ENCODE assay signal across 12 cellular contexts in the genomic region with DNA sequence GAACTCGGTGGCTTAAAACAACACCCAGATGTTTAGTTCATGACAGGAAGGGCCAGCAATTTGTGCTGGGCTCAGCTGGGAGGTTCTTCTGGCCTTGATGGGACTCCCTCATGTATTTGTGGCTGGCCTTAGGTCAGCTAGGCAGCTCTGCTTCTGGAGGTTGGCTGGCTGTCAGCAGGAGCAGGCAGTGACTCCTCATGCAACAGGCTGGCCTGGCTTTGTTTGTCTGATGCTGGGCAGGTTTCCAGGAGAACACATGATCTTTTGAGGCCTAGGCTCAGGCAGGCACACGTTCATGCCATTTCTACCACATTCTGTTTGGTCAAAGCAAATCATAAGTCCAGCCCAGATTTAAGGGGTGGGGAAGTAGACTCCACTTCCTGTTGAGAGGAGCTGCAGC.
DNase-seq lines count a peak whose midpoint lies in the region; ATAC-seq and TF ChIP-seq lines count a peak whose summit lies in the region.
"Had no signal": no experiment of that assay in that cellular context is flagged by ENCODE, and none has a peak within 500 bp of the region (broad histone marks: within the 10 kb centered on the region; RNA-seq: fewer than 3 reads in every experiment).

No MANE protein-coding gene starts in this region.

- no peaks in the 10 kb centered on the region for H3K79me2 ChIP-seq in PC-3 (ENCODE audit: low read length)

- no peaks in the 10 kb centered on the region for H3K9me2 ChIP-seq in PC-3 (replicated peaks; ENCODE audit: low read length)

- POLR2A ChIA-PET in PC-3 (lab: Charles Lee; ENCODE audit: unreplicated experiment) = no interaction called here

- H3K36me3 Mint-ChIP-seq in CD14-positive monocyte = no peaks in the 10 kb centered on the region

- no peak overlapping the region for H3K27ac Mint-ChIP-seq in CD14-positive monocyte

- no peak overlapping the region for H3K4me3 Mint-ChIP-seq in CD14-positive monocyte

- no peak overlapping the region for H3K9ac ChIP-seq in PC-3 (ENCODE audit: low read length)

- CTCF ChIA-PET in PC-3 (lab: Charles Lee) = no interaction called here

- H3K4me2 ChIP-seq in PC-3 (ENCODE audit: low read length) = no peak overlapping the region

- peaks cover 2 to 8% (median 4%) of the 10 kb centered on the region in 3 donors for H3K27me3 Mint-ChIP-seq in CD14-positive monocyte (ENCODE audit: low read depth in 3 of 3)

- no peaks in the 10 kb centered on the region for H3K36me3 ChIP-seq in PC-3 (ENCODE audit: low read depth, low read length)

- no peak overlapping the region for H2AFZ ChIP-seq in PC-3 (ENCODE audit: low read length)

- BruUV-seq in PC-3 (replicated peaks; lab: Mats Ljungman, UMichigan) = no TSS peak

- H3K4me3 ChIP-seq in AG10803 (ENCODE audit: low read length) (no peak overlapping the region), PC-3 (ENCODE audit: low read length) (no peak overlapping the region)
- H3K4me3 ChIP-seq: psoas muscle had no signal

- peak; percentile 68 for DNase-seq in AG10803 (ENCODE audit: low read depth)
- DNase-seq in LHCN-M2 (ENCODE audit: low read depth) = peak; percentile 89
- DNase-seq in PC-3 = peak; percentile 42
- peak; percentile 27 for DNase-seq in fibroblast of peridontal ligament (ENCODE audit: extremely low read depth)
- DNase-seq in posterior cingulate gyrus = no peak
- no peak for DNase-seq in putamen (ENCODE audit: low spot score)
- no peak for DNase-seq in CD14-positive monocyte (ENCODE audit: low spot score)
- no peak for DNase-seq in NCI-H2227 (lab: John Stamatoyannopoulos, UW; ENCODE audit: unreplicated experiment)
- DNase-seq: activated naive CD4-positive, alpha-beta T cell; C1 segment of cervical spinal cord; effector memory CD4-positive, alpha-beta T cell; psoas muscle had no signal

- H3K4me1 Mint-ChIP-seq in CD14-positive monocyte = no peaks in the 10 kb centered on the region

- intact Hi-C loops in PC-3 (cut with micrococcal nuclease) = no loop called here
- intact Hi-C loops in posterior cingulate gyrus (cut with DNase I) = no loop called here
- intact Hi-C loops in CD14-positive monocyte (cut with micrococcal nuclease) = no loop called here

- H3K9me3 ChIP-seq in PC-3 (ENCODE audit: low read length) = no peaks in the 10 kb centered on the region

- no peaks in the 10 kb centered on the region for H3K27me3 ChIP-seq in PC-3 (ENCODE audit: low read length)

- H3K9me3 Mint-ChIP-seq in CD14-positive monocyte = peaks cover 0 to 19% (median 8%) of the 10 kb centered on the region in 7 donors

- H3F3A ChIP-seq in PC-3 (ENCODE audit: low read length, unreplicated experiment) = no peaks in the 10 kb centered on the region

- TF ChIP-seq CTCF in AG10803 (conservative IDR thresholded peaks at IDR 0.05; ENCODE audit: low read length) = no peak
- TF ChIP-seq CTCF in PC-3 (conservative IDR thresholded peaks at IDR 0.05; ENCODE audit: low read depth, low read length) = no peak
- TF ChIP-seq CTCF in CD14-positive monocyte (IDR thresholded peaks at IDR 0.05) = no peak

- no peaks in the 10 kb centered on the region for H4K20me1 ChIP-seq in PC-3 (ENCODE audit: low read length)

- peaks cover 23% of the 10 kb centered on the region for H3K4me1 ChIP-seq in PC-3 (ENCODE audit: insufficient read depth, low read length)
- H3K4me1 ChIP-seq: psoas muscle had no signal

- ATAC-seq in PC-3 = no peak
- ATAC-seq: psoas muscle had no signal

- H3K27ac ChIP-seq in PC-3 (ENCODE audit: low read length) = no peak overlapping the region
- H3K27ac ChIP-seq: psoas muscle had no signal

Comparison
In these comparisons a context has a peak if more than half of its experiments do, and no peak if none do; other contexts are left out.
1. DNase-seq: peak in AG10803 (single experiment), LHCN-M2 (single experiment), PC-3 (single experiment) and fibroblast of peridontal ligament (single experiment); none in posterior cingulate gyrus (0 of 10), putamen (single experiment), CD14-positive monocyte (single experiment) and NCI-H2227 (single experiment).